In genomic region chr11:111046291-111046690, GRCh38 we compare ENCODE assay signal across 14 cellular contexts.
"Had no signal": no experiment of that assay in that cellular context is flagged by ENCODE, and none has a peak within 500 bp of the region (broad histone marks: within the 10 kb centered on the region; RNA-seq: fewer than 3 reads in every experiment).

No MANE protein-coding gene starts in this region.

- H3K79me2 ChIP-seq: parathyroid adenoma had no signal

- H3K4me3 ChIP-seq: breast epithelium, left lung, thyroid gland had no signal

- H2AFZ ChIP-seq: parathyroid adenoma had no signal

- H3K4me1 ChIP-seq: breast epithelium, left lung, parathyroid adenoma had no signal

- H3K9ac ChIP-seq: parathyroid adenoma had no signal

- H3K27me3 ChIP-seq: breast epithelium, left lung, thyroid gland had no signal

- H3K27ac ChIP-seq: left lung, parathyroid adenoma, thyroid gland, WERI-Rb-1 had no signal

- DNase-seq: activated CD8-positive, alpha-beta T cell treated with anti-CD3 and anti-CD28 coated beads for 36 hours; activated effector memory CD4-positive, alpha-beta T cell treated with anti-CD3 and anti-CD28 coated beads, Interleukin-2, amount 50 U/mL, for 16 hours; activated T-cell treated with anti-CD3 and anti-CD28 coated beads, Interleukin-2, amount 50 U/mL, for 48 hours; amygdala; cerebellar nuclear complex; effector memory CD4-positive, alpha-beta T cell; islet precursor cell; left lung; naive thymus-derived CD4-positive, alpha-beta T cell; thyroid gland; WERI-Rb-1 had no signal

- H3K36me3 ChIP-seq: breast epithelium, left lung, thyroid gland, WERI-Rb-1 had no signal

- H3K9me3 ChIP-seq: breast epithelium, left lung, thyroid gland had no signal

- ATAC-seq: activated CD8-positive, alpha-beta T cell treated with anti-CD3 and anti-CD28 coated beads for 36 hours; left lung; naive thymus-derived CD4-positive, alpha-beta T cell; stimulated activated effector memory CD8-positive, alpha-beta T cell treated with anti-CD3 and anti-CD28 coated beads, Interleukin-12 subunit alpha, Interleukin-12 subunit beta, amount 100 ng/mL, for 72 hours had no signal
